16 cellular contexts compared by ENCODE assay signal in the genomic region with DNA sequence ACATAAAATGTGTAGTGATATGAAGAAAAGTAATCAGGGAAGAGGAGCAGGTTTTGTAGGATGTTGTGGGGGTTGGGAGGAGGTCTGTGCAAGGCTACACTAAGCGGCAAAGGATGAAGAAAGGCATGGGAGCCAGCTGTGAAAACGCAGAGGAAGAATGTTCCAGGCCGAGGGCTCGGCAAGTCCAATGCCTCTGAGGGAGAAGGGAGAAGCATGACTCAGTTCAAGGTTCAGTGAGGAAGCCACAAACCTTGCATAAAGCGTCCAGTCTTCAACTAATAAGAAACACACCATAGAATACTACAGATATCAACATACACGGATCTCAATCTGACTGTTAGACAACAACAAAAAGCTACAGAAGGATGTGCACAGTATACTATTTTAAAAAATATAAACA. TPM values are rescaled to one million over a fixed set of nuclear protein-coding genes. Genes with fewer than 3 reads are reported as not detected.
DNase-seq lines count a peak whose midpoint lies in the region; ATAC-seq and TF ChIP-seq lines count a peak whose summit lies in the region.
"Had no signal": no experiment of that assay in that cellular context is flagged by ENCODE, and none has a peak within 500 bp of the region (broad histone marks: within the 10 kb centered on the region; RNA-seq: fewer than 3 reads in every experiment).

No MANE protein-coding gene starts in this region.

- no peaks in the 10 kb centered on the region for H3K4me1 ChIP-seq in spleen
- H3K4me1 ChIP-seq: gastrocnemius medialis, SJCRH30 had no signal

- H3K27me3 Mint-ChIP-seq in WTC11 (ENCODE audit: low read depth): no peaks in the 10 kb centered on the region
- peaks cover 12% of the 10 kb centered on the region for H3K27me3 Mint-ChIP-seq in glutamatergic neuron (ENCODE audit: unreplicated experiment)
- H3K27me3 Mint-ChIP-seq: activated naive CD8-positive, alpha-beta T cell treated with anti-CD3 and anti-CD28 coated beads, Interleukin-2, amount 10 ng/mL, durations not matched to agents 7 days and 5 days had no signal

- H3K27ac ChIP-seq in spleen: no peak overlapping the region
- H3K27ac ChIP-seq: gastrocnemius medialis, SJCRH30 had no signal

- intact Hi-C loops in spleen (cut with DNase I; ENCODE audit: low total_unique reads): no loop called here

- H3K27ac Mint-ChIP-seq in WTC11 (no peak overlapping the region), glutamatergic neuron (ENCODE audit: unreplicated experiment) (peak overlapping the region; percentile 79)
- H3K27ac Mint-ChIP-seq: activated CD4-positive, alpha-beta T cell treated with anti-CD3 and anti-CD28 coated beads, Interleukin-2, amount 10 ng/mL, durations not matched to agents 7 days and 5 days; activated naive CD8-positive, alpha-beta T cell treated with anti-CD3 and anti-CD28 coated beads, Interleukin-2, amount 10 ng/mL, durations not matched to agents 7 days and 5 days had no signal

- H3K4me1 Mint-ChIP-seq in WTC11 (peaks cover 17% of the 10 kb centered on the region), glutamatergic neuron (ENCODE audit: low read depth, unreplicated experiment) (peaks cover 60% of the 10 kb centered on the region)
- H3K4me1 Mint-ChIP-seq: activated CD4-positive, alpha-beta T cell treated with anti-CD3 and anti-CD28 coated beads, Interleukin-2, amount 10 ng/mL, durations not matched to agents 7 days and 5 days; activated naive CD8-positive, alpha-beta T cell treated with anti-CD3 and anti-CD28 coated beads, Interleukin-2, amount 10 ng/mL, durations not matched to agents 7 days and 5 days had no signal

- TF ChIP-seq CTCF in WTC11 (IDR thresholded peaks at IDR 0.05): no peak
- TF ChIP-seq CTCF in glutamatergic neuron (IDR thresholded peaks at IDR 0.05; ENCODE audit: partially characterized antibody, unreplicated experiment): no peak
- TF ChIP-seq CTCF in spleen (IDR thresholded peaks at IDR 0.05 in 8 of 11, conservative IDR thresholded peaks at IDR 0.05 in 3 of 11): no peak

- 27 to 41% (median 35%) methylated on average over 6 of the region's 6 CpGs for WGBS in spleen, 5 donors

- no peaks in the 10 kb centered on the region for H3K27me3 ChIP-seq in spleen (replicated peaks in 1 of 7)
- H3K27me3 ChIP-seq: gastrocnemius medialis, SJCRH30 had no signal

- POLR2A ChIA-PET in WTC11 (lab: Charles Lee): no interaction called here

- no peaks in the 10 kb centered on the region for H3K9me3 ChIP-seq in spleen
- H3K9me3 ChIP-seq: gastrocnemius medialis, HAP-1, SJCRH30 had no signal

- 0 out of 2 replicates have a peak, but pooled peaks have one; percentile 32 for ATAC-seq in WTC11
- ATAC-seq in GM21367 (IDR thresholded peaks at IDR 0.05; ENCODE audit: unreplicated experiment): no peak

- TF ChIP-seq POLR2A in spleen (IDR thresholded peaks at IDR 0.05): no peak

- no peak overlapping the region for H3K4me3 Mint-ChIP-seq in WTC11
- peak overlapping the region; percentile 53 for H3K4me3 Mint-ChIP-seq in glutamatergic neuron (ENCODE audit: unreplicated experiment)
- H3K4me3 Mint-ChIP-seq: activated CD4-positive, alpha-beta T cell treated with anti-CD3 and anti-CD28 coated beads, Interleukin-2, amount 10 ng/mL, durations not matched to agents 7 days and 5 days; activated naive CD8-positive, alpha-beta T cell treated with anti-CD3 and anti-CD28 coated beads, Interleukin-2, amount 10 ng/mL, durations not matched to agents 7 days and 5 days had no signal

- no peaks in the 10 kb centered on the region for H3K36me3 ChIP-seq in spleen
- H3K36me3 ChIP-seq: gastrocnemius medialis, HAP-1, SJCRH30 had no signal

- no peaks in the 10 kb centered on the region for H3K9me3 Mint-ChIP-seq in WTC11
- H3K9me3 Mint-ChIP-seq in glutamatergic neuron (ENCODE audit: unreplicated experiment): peaks cover 16% of the 10 kb centered on the region
- H3K9me3 Mint-ChIP-seq: activated CD4-positive, alpha-beta T cell treated with anti-CD3 and anti-CD28 coated beads, Interleukin-2, amount 10 ng/mL, durations not matched to agents 7 days and 5 days; activated naive CD8-positive, alpha-beta T cell treated with anti-CD3 and anti-CD28 coated beads, Interleukin-2, amount 10 ng/mL, durations not matched to agents 7 days and 5 days had no signal

- CTCF ChIA-PET in WTC11 (lab: Charles Lee): interaction anchor here (1.3 to 2.5 kb wide), 2 partner anchors 19 to 50 kb away, joined by 5 to 9 read pairs; no protein-coding TSS in a partner anchor

- DNase-seq in EH (ENCODE audit: low read depth): peak; percentile 20
- no peak for DNase-seq in WTC11 (ENCODE audit: low spot score)
- DNase-seq in glutamatergic neuron: no peak
- DNase-seq in renal cortical epithelial cell (ENCODE audit: low read depth): peak; percentile 87
- DNase-seq in spleen: no peak
- DNase-seq in NCI-H1417 treated with DMSO at 0.1 percent for 48 hours (lab: John Stamatoyannopoulos, UW): no peak
- no peak for DNase-seq in NK-92 treated with Interleukin-12 subunit alpha and Interleukin-12 subunit beta, amount 100 ng/mL, for 24 hours (lab: John Stamatoyannopoulos, UW)
- DNase-seq: activated CD4-positive, alpha-beta T cell treated with anti-CD3 and anti-CD28 coated beads, Interleukin-2, amount 10 ng/mL, durations not matched to agents 7 days and 5 days; activated naive CD8-positive, alpha-beta T cell treated with anti-CD3 and anti-CD28 coated beads, Interleukin-2, amount 10 ng/mL, durations not matched to agents 7 days and 5 days; DMS 273 treated with DMSO at 0.1 percent for 48 hours; NCI-H2029; SJCRH30; stimulated activated CD4-positive, alpha-beta T cell treated with anti-CD3 and anti-CD28 coated beads, Interleukin-2, amount 100 ng/mL, for 24 hours had no signal

- no peak overlapping the region for H3K4me3 ChIP-seq in spleen
- H3K4me3 ChIP-seq: gastrocnemius medialis, HAP-1, SJCRH30 had no signal

- no peaks in the 10 kb centered on the region for H3K36me3 Mint-ChIP-seq in WTC11
- no peaks in the 10 kb centered on the region for H3K36me3 Mint-ChIP-seq in glutamatergic neuron (ENCODE audit: unreplicated experiment)
- H3K36me3 Mint-ChIP-seq: activated naive CD8-positive, alpha-beta T cell treated with anti-CD3 and anti-CD28 coated beads, Interleukin-2, amount 10 ng/mL, durations not matched to agents 7 days and 5 days had no signal

TF ChIP-seq in WTC11, 78 proteins besides CTCF, POLR2A, EP300 and RAD21 (continues in another document):
- TF ChIP-seq, protein P1, sequence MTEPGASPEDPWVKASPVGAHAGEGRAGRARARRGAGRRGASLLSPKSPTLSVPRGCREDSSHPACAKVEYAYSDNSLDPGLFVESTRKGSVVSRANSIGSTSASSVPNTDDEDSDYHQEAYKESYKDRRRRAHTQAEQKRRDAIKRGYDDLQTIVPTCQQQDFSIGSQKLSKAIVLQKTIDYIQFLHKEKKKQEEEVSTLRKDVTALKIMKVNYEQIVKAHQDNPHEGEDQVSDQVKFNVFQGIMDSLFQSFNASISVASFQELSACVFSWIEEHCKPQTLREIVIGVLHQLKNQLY (CRISPR knock-in tag; IDR thresholded peaks at IDR 0.05): no peak
- TF ChIP-seq OVOL2 (CRISPR knock-in tag; IDR thresholded peaks at IDR 0.05; ENCODE audit: borderline replicate concordance) (no peak), FOXK1 (CRISPR knock-in tag; IDR thresholded peaks at IDR 0.05) (no peak), MXD4 (CRISPR knock-in tag; IDR thresholded peaks at IDR 0.05; ENCODE audit: borderline replicate concordance) (no peak), JUN (CRISPR knock-in tag; IDR thresholded peaks at IDR 0.05) (no peak), SP1 (CRISPR knock-in tag; conservative IDR thresholded peaks at IDR 0.05) (no peak), TP53 (CRISPR knock-in tag; IDR thresholded peaks at IDR 0.05) (no peak), ZNF396 (CRISPR knock-in tag; IDR thresholded peaks at IDR 0.05; ENCODE audit: borderline replicate concordance) (no peak), PRRX2 (CRISPR knock-in tag; IDR thresholded peaks at IDR 0.05) (no peak), IRF2 (CRISPR knock-in tag; IDR thresholded peaks at IDR 0.05; ENCODE audit: borderline replicate concordance, low read depth) (no peak)
- TF ChIP-seq, protein P2, sequence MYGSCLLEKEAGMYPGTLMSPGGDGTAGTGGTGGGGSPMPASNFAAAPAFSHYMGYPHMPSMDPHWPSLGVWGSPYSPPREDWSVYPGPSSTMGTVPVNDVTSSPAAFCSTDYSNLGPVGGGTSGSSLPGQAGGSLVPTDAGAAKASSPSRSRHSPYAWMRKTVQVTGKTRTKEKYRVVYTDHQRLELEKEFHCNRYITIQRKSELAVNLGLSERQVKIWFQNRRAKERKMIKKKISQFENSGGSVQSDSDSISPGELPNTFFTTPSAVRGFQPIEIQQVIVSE (CRISPR knock-in tag; IDR thresholded peaks at IDR 0.05; ENCODE audit: borderline replicate concordance): no peak
- TF ChIP-seq, protein P3, sequence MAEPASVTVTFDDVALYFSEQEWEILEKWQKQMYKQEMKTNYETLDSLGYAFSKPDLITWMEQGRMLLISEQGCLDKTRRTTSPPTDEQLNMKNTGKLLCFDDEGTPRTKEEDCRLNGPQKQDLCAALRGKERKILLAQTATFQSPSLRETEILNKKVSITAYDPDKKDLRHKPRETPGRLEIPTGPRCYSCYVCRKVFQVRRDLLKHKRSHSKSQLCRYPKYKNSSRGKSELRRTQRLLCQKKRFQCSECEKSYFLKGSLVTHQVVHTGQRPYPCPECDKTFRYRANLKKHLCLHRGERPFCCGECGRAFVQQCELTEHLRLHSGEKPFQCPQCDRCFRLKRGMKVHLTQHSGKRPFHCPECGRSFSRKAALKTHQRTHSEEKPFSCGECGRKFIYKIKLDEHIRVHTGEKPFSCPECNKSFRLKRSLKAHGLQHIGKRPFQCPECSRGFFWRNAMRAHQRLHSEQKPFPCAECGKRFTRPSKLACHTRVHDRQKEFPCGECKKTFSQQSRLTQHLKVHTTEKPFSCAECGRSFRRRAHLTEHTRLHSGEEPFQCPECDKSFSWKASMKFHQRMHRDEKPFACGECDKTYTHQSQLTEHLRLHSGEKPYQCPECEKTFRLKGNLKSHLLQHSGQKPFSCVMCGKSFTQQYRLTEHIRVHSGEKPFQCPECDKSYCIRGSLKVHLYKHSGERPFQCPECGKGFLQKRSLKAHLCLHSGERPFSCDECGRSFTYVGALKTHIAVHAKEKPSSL (CRISPR knock-in tag; conservative IDR thresholded peaks at IDR 0.05): no peak

RNA-seq across cellular contexts. Expression of a gene that starts 16.2 kb away (rescaled TPM):
- total RNA-seq in WTC11 (2021): 20.1 to 20.6 TPM (median 20.1 TPM) in 3 replicates
- 368 TPM for total RNA-seq in glutamatergic neuron (ENCODE audit: unreplicated experiment)
- 40.8 and 54.0 TPM in 2 replicates for total RNA-seq in renal cortical epithelial cell
- total RNA-seq in spleen: 100 to 1,000 TPM in 2 of 7 donors, 10 to 100 TPM in 5; 48.0 to 121 (median 62.9) TPM
- 10 to 100 TPM in 1 of 3 donors, 1 to 10 TPM in 2; 8.0 to 11.0 (median 9.9) TPM for polyA plus RNA-seq in spleen
- total RNA-seq: SJCRH30 had no signal

Comparison
In these comparisons a context has a peak if more than half of its experiments do, and no peak if none do; other contexts are left out.
1. DNase-seq: peak in EH (single experiment) and renal cortical epithelial cell (single experiment); none in WTC11 (single experiment), glutamatergic neuron (single experiment), spleen (single experiment), NCI-H1417 treated with DMSO at 0.1 percent for 48 hours (single experiment) and NK-92 treated with Interleukin-12 subunit alpha and Interleukin-12 subunit beta, amount 100 ng/mL, for 24 hours (single experiment).